1 cellular context compared by ENCODE assay signal in the genomic region with DNA sequence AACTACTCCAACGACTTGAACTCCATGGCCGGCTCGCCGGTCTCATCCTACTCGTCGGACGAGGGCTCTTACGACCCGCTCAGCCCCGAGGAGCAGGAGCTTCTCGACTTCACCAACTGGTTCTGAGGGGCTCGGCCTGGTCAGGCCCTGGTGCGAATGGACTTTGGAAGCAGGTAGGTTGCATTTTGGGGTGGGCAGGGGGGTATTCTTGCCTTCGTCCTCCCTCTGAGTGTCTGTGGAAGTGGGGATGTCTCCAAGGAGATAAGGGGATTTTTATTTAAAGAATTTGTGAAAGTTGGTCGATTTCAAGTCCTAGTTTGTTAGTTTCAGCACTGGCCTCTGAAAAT.
TF ChIP-seq lines count a peak whose summit lies in the region.

No MANE protein-coding gene starts in this region.

TF ChIP-seq in A549, 52 proteins besides CTCF, POLR2A, EP300 and RAD21 (continued from another document):
- TF ChIP-seq NFE2L2 (conservative IDR thresholded peaks at IDR 0.05; ENCODE audit: low read length) = no peak
- TF ChIP-seq SMC3 (IDR thresholded peaks at IDR 0.05) = no peak
- TF ChIP-seq NPAS2 (CRISPR knock-in tag; IDR thresholded peaks at IDR 0.05; ENCODE audit: borderline replicate concordance) = no peak
